30 cellular contexts compared by ENCODE assay signal in genomic region chr18:74518456-74519315, GRCh38. TPM values are rescaled to one million over a fixed set of nuclear protein-coding genes. Genes with fewer than 3 reads are reported as not detected.
DNase-seq lines count a peak whose midpoint lies in the region; ATAC-seq, FAIRE-seq and TF ChIP-seq lines count a peak whose summit lies in the region.
"Had no signal": no experiment of that assay in that cellular context is flagged by ENCODE, and none has a peak within 500 bp of the region (broad histone marks: within the 10 kb centered on the region; RNA-seq: fewer than 3 reads in every experiment).

No MANE protein-coding gene starts in this region.

- no peaks in the 10 kb centered on the region for H4K20me1 ChIP-seq in HepG2 (ENCODE audit: insufficient read depth, low read length)

- TF ChIP-seq EP300 in HepG2 (IDR thresholded peaks at IDR 0.05; ENCODE audit: low read depth in 2 of 2, low read length in 2 of 2) (no peak), HepG2 (CRISPR knock-in tag; IDR thresholded peaks at IDR 0.05; ENCODE audit: borderline replicate concordance) (no peak)

- DNase-seq in right lobe of liver (peak in 2 of 3 donors; percentile 38 to 51), HepG2 (ENCODE audit: low spot score) (no peak), caudate nucleus (lab: John Stamatoyannopoulos, UW) (peak in 3 of 61 donors; percentile 17 to 44 (median 34)), mesenteric fat pad (ENCODE audit: low spot score) (peak; percentile 71), type B pancreatic cell (ENCODE audit: extremely low spot score, unreplicated experiment) (peak; percentile 55), NCI-H1436 (lab: John Stamatoyannopoulos, UW) (no peak)
- no peak for DNase-seq in activated CD4-positive, alpha-beta memory T cell treated with anti-CD3 and anti-CD28 coated beads for 36 hours
- DNase-seq: AML-193; CD4-positive, alpha-beta memory T cell; COR-L47; DMS 273 treated with DMSO at 0.1 percent for 48 hours; DMS79; EL; GDM1; KG1; MG63; NCI-H1105 treated with DMSO at 0.1 percent for 48 hours; NCI-H2029 treated with DMSO at 0.1 percent for 48 hours; NCI-H446 treated with DMSO at 0.1 percent for 48 hours; NCI-H526; NCI-H82; RPMI8226; SHP77 had no signal

- no peak for TF ChIP-seq CTCF in right lobe of liver (IDR thresholded peaks at IDR 0.05)
- TF ChIP-seq CTCF in HepG2 (CRISPR knock-in tag; IDR thresholded peaks at IDR 0.05), result no peak
- no peak for TF ChIP-seq CTCF in type B pancreatic cell (conservative IDR thresholded peaks at IDR 0.05)

- H3K9me3 ChIP-seq in right lobe of liver (no peaks in the 10 kb centered on the region), HepG2 (ENCODE audit: low read length) (no peaks in the 10 kb centered on the region)
- H3K9me3 ChIP-seq: A549; BLaER1 treated with 17β-estradiol and CSF1 and Interleukin-3, amounts not matched to agents 10 nM and 100 nM; MG63 had no signal

- H2AFZ ChIP-seq in HepG2 (ENCODE audit: low read length), result no peak overlapping the region

- no peaks in the 10 kb centered on the region for H3K9me3 Mint-ChIP-seq in type B pancreatic cell
- H3K9me3 Mint-ChIP-seq in activated CD4-positive, alpha-beta memory T cell treated with anti-CD3 and anti-CD28 coated beads for 36 hours, result no peaks in the 10 kb centered on the region
- H3K9me3 Mint-ChIP-seq: CD4-positive, alpha-beta memory T cell had no signal

- H3K27me3 ChIP-seq in right lobe of liver (no peaks in the 10 kb centered on the region), HepG2 (ENCODE audit: control insufficient read depth in 1 of 2, insufficient read depth in 2 of 2, low read length in 2 of 2) (no peaks in the 10 kb centered on the region)
- H3K27me3 ChIP-seq: BLaER1 treated with 17β-estradiol and CSF1 and Interleukin-3, amounts not matched to agents 10 nM and 100 nM; MG63 had no signal

- no peak overlapping the region for H3K4me3 Mint-ChIP-seq in type B pancreatic cell
- no peak overlapping the region for H3K4me3 Mint-ChIP-seq in activated CD4-positive, alpha-beta memory T cell treated with anti-CD3 and anti-CD28 coated beads for 36 hours
- H3K4me3 Mint-ChIP-seq: CD4-positive, alpha-beta memory T cell had no signal

- FAIRE-seq in HepG2 (lab: Jason Lieb, UNC), result no peak
- FAIRE-seq: A549, GM12891, H1 had no signal

- ATAC-seq in right lobe of liver, result no peak
- no peak for ATAC-seq in HepG2
- ATAC-seq in HG02970 (IDR thresholded peaks at IDR 0.05; ENCODE audit: low FRiP score, unreplicated experiment), result no peak
- ATAC-seq: A549, HCT116 had no signal

- CTCF ChIA-PET in HepG2 (lab: Yijun Ruan, JAX; ENCODE audit: low intra/inter-chr PET ratio, low total read pairs), result no interaction called here
- CTCF ChIA-PET in activated CD4-positive, alpha-beta memory T cell treated with anti-CD3 and anti-CD28 coated beads for 36 hours (lab: Charles Lee), result interaction anchor here (0.7 kb wide), 1 partner anchor 33 kb away, joined by 3 read pairs; no protein-coding TSS in a partner anchor

- H3K36me3 Mint-ChIP-seq in type B pancreatic cell, result peaks cover 60% of the 10 kb centered on the region
- H3K36me3 Mint-ChIP-seq in activated CD4-positive, alpha-beta memory T cell treated with anti-CD3 and anti-CD28 coated beads for 36 hours, result peaks cover 52% of the 10 kb centered on the region

- 61% methylated on average over 15 of the region's 32 CpGs for WGBS in right lobe of liver (ENCODE audit: insufficient coverage, low coverage, low lambda C conversion rate, missing lambda C conversion rate)
- WGBS in HepG2 (ENCODE audit: low lambda C conversion rate), result 90% methylated on average over 25 of the region's 32 CpGs

- peaks cover 7% of the 10 kb centered on the region for H3K4me1 Mint-ChIP-seq in type B pancreatic cell (ENCODE audit: unreplicated experiment)
- H3K4me1 Mint-ChIP-seq in activated CD4-positive, alpha-beta memory T cell treated with anti-CD3 and anti-CD28 coated beads for 36 hours (ENCODE audit: low read depth), result no peaks in the 10 kb centered on the region
- H3K4me1 Mint-ChIP-seq: CD4-positive, alpha-beta memory T cell had no signal

- H3K4me2 ChIP-seq in HepG2 (ENCODE audit: low read depth, low read length), result no peak overlapping the region
- H3K4me2 ChIP-seq: A549; BLaER1 treated with 17β-estradiol and CSF1 and Interleukin-3, amounts not matched to agents 10 nM and 100 nM had no signal

- peaks cover 0 to 42% (median 14%) of the 10 kb centered on the region in 4 donors for H3K36me3 ChIP-seq in right lobe of liver
- peaks cover 22 to 68% of the 10 kb centered on the region in 2 experiments for H3K36me3 ChIP-seq in HepG2 (replicated peaks in 1 of 2; ENCODE audit: control insufficient read depth in 1 of 2, insufficient read depth in 2 of 2, low read length in 2 of 2)

- TF ChIP-seq RAD21 in HepG2 (CRISPR knock-in tag; IDR thresholded peaks at IDR 0.05), result no peak

- H3K79me2 ChIP-seq in HepG2 (ENCODE audit: insufficient read depth, low read length), result no peaks in the 10 kb centered on the region

- H3K27ac Mint-ChIP-seq in type B pancreatic cell, result no peak overlapping the region
- H3K27ac Mint-ChIP-seq in activated CD4-positive, alpha-beta memory T cell treated with anti-CD3 and anti-CD28 coated beads for 36 hours, result no peak overlapping the region
- H3K27ac Mint-ChIP-seq: CD4-positive, alpha-beta memory T cell had no signal

- H3K27ac ChIP-seq in right lobe of liver (no peak overlapping the region), HepG2 (ENCODE audit: extremely low read length, insufficient read depth, low read length) (no peak overlapping the region), caudate nucleus (ENCODE audit: low read depth, low read length) (peak overlapping the region; percentile 49)
- H3K27ac ChIP-seq: A549; BLaER1 treated with 17β-estradiol and CSF1 and Interleukin-3, amounts not matched to agents 10 nM and 100 nM had no signal

- in situ Hi-C loops in HepG2 (cut with HindIII; ENCODE audit: extremely low pct_ligation_motif_present, low pct_unique_long_range_greater_than_20kb), result no loop called here

- no peaks in the 10 kb centered on the region for H3K27me3 Mint-ChIP-seq in type B pancreatic cell
- no peaks in the 10 kb centered on the region for H3K27me3 Mint-ChIP-seq in activated CD4-positive, alpha-beta memory T cell treated with anti-CD3 and anti-CD28 coated beads for 36 hours
- H3K27me3 Mint-ChIP-seq: CD4-positive, alpha-beta memory T cell had no signal

- H3K4me1 ChIP-seq in right lobe of liver (peaks cover 0 to 33% (median 16%) of the 10 kb centered on the region in 4 donors), HepG2 (ENCODE audit: insufficient read depth, low read length) (no peaks in the 10 kb centered on the region)
- H3K4me1 ChIP-seq: A549 had no signal

- POLR2A ChIA-PET in HepG2 (lab: Yijun Ruan, JAX), result interaction anchor here (2.2 kb wide), 1 partner anchor 23 kb away, joined by 8 read pairs; no protein-coding TSS in a partner anchor
- POLR2A ChIA-PET in activated CD4-positive, alpha-beta memory T cell treated with anti-CD3 and anti-CD28 coated beads for 36 hours (lab: Charles Lee), result no interaction called here

- intact Hi-C loops in right lobe of liver (cut with DNase I), result no loop called here
- intact Hi-C loops in HepG2 (cut with micrococcal nuclease; ENCODE audit: unreplicated experiment), result no loop called here
- intact Hi-C loops in activated CD4-positive, alpha-beta memory T cell treated with anti-CD3 and anti-CD28 coated beads for 36 hours (cut with micrococcal nuclease), result no loop called here

- H3K4me3 ChIP-seq in right lobe of liver, result no peak overlapping the region
- H3K4me3 ChIP-seq in HepG2 (replicated peaks in 1 of 3; ENCODE audit: insufficient read depth in 1 of 3, low read depth in 2 of 3, low read length in 3 of 3), result no peak overlapping the region
- H3K4me3 ChIP-seq: A549; BLaER1 treated with 17β-estradiol and CSF1 and Interleukin-3, amounts not matched to agents 10 nM and 100 nM; MG63 had no signal

- no TSS peak for BruUV-seq in HepG2 (replicated peaks; lab: Mats Ljungman, UMichigan)

- H3K9ac ChIP-seq in HepG2 (ENCODE audit: insufficient read depth, low read depth, low read length), result no peak overlapping the region
- H3K9ac ChIP-seq: BLaER1 treated with 17β-estradiol and CSF1 and Interleukin-3, amounts not matched to agents 10 nM and 100 nM had no signal

- TF ChIP-seq POLR2A in right lobe of liver (IDR thresholded peaks at IDR 0.05) (no peak), HepG2 (IDR thresholded peaks at IDR 0.05; ENCODE audit: insufficient read depth in 1 of 2, low read depth in 2 of 2, low read length in 2 of 2) (no peak)

RNA-seq across cellular contexts. Expression of gene CNDP1, which starts 15.6 kb away (rescaled TPM):
- total RNA-seq in right lobe of liver (10 to 100 TPM; 10.4 to 61.4 (median 28.4) TPM), HepG2 (2016; rRNA removed; fragmentation: Illumina TruSeq; extraction: Trizol) (not detected in 2 replicates), mesenteric fat pad (not detected), type B pancreatic cell (ENCODE audit: low replicate concordance) (0.48 and 0.67 TPM in 2 replicates)
- total RNA-seq in HepG2 (2016; cell fraction: cytosol; rRNA removed; fragmentation: Illumina TruSeq; extraction: Trizol; ENCODE audit: low read depth), result not detected in 2 replicates
- total RNA-seq in HepG2 (2016; cell fraction: insoluble cytoplasmic fraction; rRNA removed; fragmentation: Illumina TruSeq; extraction: Trizol), result 0.06 TPM in 1 of 2 replicates, not detected in the other
- total RNA-seq in HepG2 (2016; cell fraction: membrane; rRNA removed; fragmentation: Illumina TruSeq; extraction: Trizol), result not detected in 2 replicates
- not detected in 2 replicates for total RNA-seq in HepG2 (2016; cell fraction: nucleus; rRNA removed; fragmentation: Illumina TruSeq; extraction: Trizol)
- polyA plus RNA-seq in HepG2 (2011; rRNA removed), result 0.01 and 0.13 TPM in 2 replicates
- polyA plus RNA-seq in HepG2 (2011; cell fraction: cytosol; rRNA removed), result 0.03 TPM in 1 of 2 replicates, not detected in the other
- 0.08 and 0.45 TPM in 2 replicates for polyA plus RNA-seq in HepG2 (2011; cell fraction: nucleus; rRNA removed)
- polyA plus RNA-seq in HepG2 (2012), result 0.07 TPM in 1 of 2 replicates, not detected in the other
- polyA plus RNA-seq in HepG2 (2016; cell fraction: cytosol; fragmentation: Illumina TruSeq; extraction: Trizol; ENCODE audit: low read depth), result not detected in 2 replicates
- polyA plus RNA-seq in HepG2 (2016; cell fraction: insoluble cytoplasmic fraction; fragmentation: Illumina TruSeq; extraction: Trizol; ENCODE audit: low read depth), result not detected in 2 replicates
- not detected in 2 replicates for polyA plus RNA-seq in HepG2 (2016; cell fraction: membrane; fragmentation: Illumina TruSeq; extraction: Trizol; ENCODE audit: low read depth)
- polyA plus RNA-seq in HepG2 (2016; cell fraction: nucleus; fragmentation: Illumina TruSeq; extraction: Trizol; ENCODE audit: insufficient read depth, low read depth), result 0.25 TPM in 1 of 2 replicates, not detected in the other
- not detected in 2 replicates for polyA minus RNA-seq in HepG2 (2011; rRNA and poly(A)+ RNA removed; ENCODE audit: low replicate concordance)
- not detected in 2 replicates for polyA minus RNA-seq in HepG2 (2011; cell fraction: cytosol; rRNA and poly(A)+ RNA removed)
- polyA minus RNA-seq in HepG2 (2011; cell fraction: nucleus; rRNA and poly(A)+ RNA removed), result 0.13 and 0.37 TPM in 2 replicates
- total RNA-seq in activated CD4-positive, alpha-beta memory T cell treated with anti-CD3 and anti-CD28 coated beads for 36 hours, result not detected
- total RNA-seq: CD4-positive, alpha-beta memory T cell; H1; HT1080 had no signal
- polyA plus RNA-seq: CD4-positive, alpha-beta memory T cell had no signal

RNA-seq across cellular contexts. Expression of gene CNDP2, which starts 22.5 kb away (rescaled TPM):
- total RNA-seq in right lobe of liver (100 to 1,000 TPM; 178 to 367 (median 230) TPM), HepG2 (2016; rRNA removed; fragmentation: Illumina TruSeq; extraction: Trizol) (80.8 and 113 TPM in 2 replicates), mesenteric fat pad (164 TPM), type B pancreatic cell (ENCODE audit: low replicate concordance) (197 and 248 TPM in 2 replicates)
- total RNA-seq in HepG2 (2016; cell fraction: cytosol; rRNA removed; fragmentation: Illumina TruSeq; extraction: Trizol; ENCODE audit: low read depth), result 12.2 and 13.4 TPM in 2 replicates
- 85.5 and 98.8 TPM in 2 replicates for total RNA-seq in HepG2 (2016; cell fraction: insoluble cytoplasmic fraction; rRNA removed; fragmentation: Illumina TruSeq; extraction: Trizol)
- total RNA-seq in HepG2 (2016; cell fraction: membrane; rRNA removed; fragmentation: Illumina TruSeq; extraction: Trizol), result 37.4 and 39.0 TPM in 2 replicates
- 61.8 and 61.9 TPM in 2 replicates for total RNA-seq in HepG2 (2016; cell fraction: nucleus; rRNA removed; fragmentation: Illumina TruSeq; extraction: Trizol)
- polyA plus RNA-seq in HepG2 (2011; rRNA removed), result 64.7 and 76.8 TPM in 2 replicates
- polyA plus RNA-seq in HepG2 (2011; cell fraction: cytosol; rRNA removed), result 52.3 and 57.1 TPM in 2 replicates
- polyA plus RNA-seq in HepG2 (2011; cell fraction: nucleus; rRNA removed), result 127 and 143 TPM in 2 replicates
- 75.2 and 103 TPM in 2 replicates for polyA plus RNA-seq in HepG2 (2012)
- polyA plus RNA-seq in HepG2 (2016; cell fraction: cytosol; fragmentation: Illumina TruSeq; extraction: Trizol; ENCODE audit: low read depth), result 13.8 and 14.5 TPM in 2 replicates
- 114 and 122 TPM in 2 replicates for polyA plus RNA-seq in HepG2 (2016; cell fraction: insoluble cytoplasmic fraction; fragmentation: Illumina TruSeq; extraction: Trizol; ENCODE audit: low read depth)
- 27.7 and 28.4 TPM in 2 replicates for polyA plus RNA-seq in HepG2 (2016; cell fraction: membrane; fragmentation: Illumina TruSeq; extraction: Trizol; ENCODE audit: low read depth)
- polyA plus RNA-seq in HepG2 (2016; cell fraction: nucleus; fragmentation: Illumina TruSeq; extraction: Trizol; ENCODE audit: insufficient read depth, low read depth), result 129 and 136 TPM in 2 replicates
- polyA minus RNA-seq in HepG2 (2011; rRNA and poly(A)+ RNA removed; ENCODE audit: low replicate concordance), result 70.0 and 79.1 TPM in 2 replicates
- 45.9 and 46.8 TPM in 2 replicates for polyA minus RNA-seq in HepG2 (2011; cell fraction: cytosol; rRNA and poly(A)+ RNA removed)
- 76.7 and 91.4 TPM in 2 replicates for polyA minus RNA-seq in HepG2 (2011; cell fraction: nucleus; rRNA and poly(A)+ RNA removed)
- 100 to 1,000 TPM; 144 to 147 TPM for total RNA-seq in activated CD4-positive, alpha-beta memory T cell treated with anti-CD3 and anti-CD28 coated beads for 36 hours

Comparison
In these comparisons a context has a peak if more than half of its experiments do, and no peak if none do; other contexts are left out.
1. DNase-seq: peak in right lobe of liver (2 of 3), mesenteric fat pad (single experiment) and type B pancreatic cell (single experiment); none in HepG2 (single experiment), activated CD4-positive, alpha-beta memory T cell treated with anti-CD3 and anti-CD28 coated beads for 36 hours (single experiment) and NCI-H1436 (single experiment).